Comparison of ENCODE assay signal across 4 cellular contexts in genomic region chrY:15402471-15402870, GRCh38.
"Had no signal": no experiment of that assay in that cellular context is flagged by ENCODE, and none has a peak within 500 bp of the region (broad histone marks: within the 10 kb centered on the region; RNA-seq: fewer than 3 reads in every experiment).

No MANE protein-coding gene starts in this region.

- H3K4me3 Mint-ChIP-seq: GM23338, H9, IgD-negative memory B cell had no signal

- H3K4me1 Mint-ChIP-seq: H9, IgD-negative memory B cell had no signal

- H3K9me3 Mint-ChIP-seq: H9, IgD-negative memory B cell had no signal

- H3K36me3 Mint-ChIP-seq: IgD-negative memory B cell had no signal

- H3K27ac Mint-ChIP-seq: GM23338, H9, IgD-negative memory B cell had no signal

- DNase-seq: H9, HCEC 1CT had no signal

- H3K4me3 ChIP-seq: GM23338 had no signal

- H3K27me3 Mint-ChIP-seq: IgD-negative memory B cell had no signal
